In the genomic region with DNA sequence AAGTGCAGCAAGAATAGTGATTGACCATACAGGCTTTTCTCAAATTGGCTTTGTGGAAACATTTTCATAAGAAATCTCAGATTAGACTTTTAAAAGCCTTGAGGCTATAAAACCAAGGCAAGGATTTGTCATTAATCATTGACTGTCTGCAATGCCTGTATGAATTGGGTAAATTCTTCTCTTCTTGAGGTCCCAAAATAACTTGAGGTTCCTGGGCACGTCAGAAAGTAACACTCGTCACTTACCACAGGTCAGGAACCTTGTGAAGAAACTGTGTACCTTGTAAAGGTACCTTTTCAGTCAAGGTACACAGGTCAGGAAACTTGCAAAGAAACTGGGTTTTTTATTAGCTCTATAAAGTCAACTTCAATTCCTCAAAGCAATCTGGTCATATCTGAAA, we compare ENCODE assay signal across 28 cellular contexts.
"Had no signal": no experiment of that assay in that cellular context is flagged by ENCODE, and none has a peak within 500 bp of the region (broad histone marks: within the 10 kb centered on the region; RNA-seq: fewer than 3 reads in every experiment).

No MANE protein-coding gene starts in this region.

- H3K27me3 ChIP-seq: esophagus squamous epithelium, heart right ventricle, stomach, thyroid gland, upper lobe of left lung, vagina had no signal

- H3K4me1 ChIP-seq: esophagus squamous epithelium, stomach, upper lobe of left lung, vagina had no signal

- ATAC-seq: heart right ventricle; natural killer cell treated with Interleukin-12 subunit alpha and Interleukin-12 subunit beta and Interleukin-15 and Interleukin-18, amount 100 ng/mL, for 72 hours; right cardiac atrium; stimulated activated naive B cell treated with anti-CD40 and anti-IgM and Interleukin-4, amounts not matched to agents 10 μg/mL and 1 μg/mL and 100 μg/mL, for 72 hours had no signal

- H3K36me3 ChIP-seq: esophagus squamous epithelium, heart right ventricle, left ventricle myocardium inferior, stomach, thyroid gland, upper lobe of left lung, vagina, WERI-Rb-1 had no signal

- H3K4me3 ChIP-seq: esophagus squamous epithelium, heart right ventricle, left ventricle myocardium inferior, lung, stomach, thyroid gland, upper lobe of left lung, vagina had no signal

- H3K9me3 ChIP-seq: esophagus squamous epithelium, stomach, thyroid gland, upper lobe of left lung, vagina had no signal

- DNase-seq: activated CD4-positive, alpha-beta memory T cell treated with anti-CD3 and anti-CD28 coated beads for 36 hours; activated CD4-positive, alpha-beta T cell treated with anti-CD3 and anti-CD28 coated beads, Interleukin-2, amount 10 ng/mL, durations not matched to agents 24 days and 14 days; activated CD4-positive, CD25-positive, alpha-beta regulatory T cell treated with anti-CD3 and anti-CD28 coated beads, Interleukin-2, amount 50 U/mL, for 72 hours; activated CD8-positive, alpha-beta memory T cell treated with anti-CD3 and anti-CD28 coated beads, Interleukin-2, amount 50 U/mL, for 48 hours; activated gamma-delta T cell treated with Interleukin-2 at 50 U/mL for 16 hours; activated naive CD4-positive, alpha-beta T cell treated with anti-CD3 and anti-CD28 coated beads, Interleukin-2, amount 50 U/mL, for 16 hours; activated T-cell treated with anti-CD3 and anti-CD28 coated beads, Interleukin-2, amount 50 U/mL, for 24 hours; amniotic stem cell; caudate nucleus; esophagus squamous epithelium; foreskin melanocyte; heart right ventricle; left ventricle myocardium inferior; mesendoderm; right cardiac atrium; stimulated activated CD4-positive, alpha-beta T cell treated with anti-CD3 and anti-CD28 coated beads, Interleukin-15, amount 100 ng/mL, for 24 hours; stimulated activated CD4-positive, alpha-beta T cell treated with anti-CD3 and anti-CD28 coated beads, Interleukin-2, amount 100 ng/mL, for 24 hours; stimulated activated naive B cell treated with anti-CD40 and anti-IgM and Interleukin-4, amounts not matched to agents 10 μg/mL and 1 μg/mL and 100 μg/mL, for 72 hours; stomach; T-helper 9 cell; thyroid gland; upper lobe of left lung; WERI-Rb-1 had no signal

- H3K27ac ChIP-seq: esophagus squamous epithelium, heart right ventricle, left ventricle myocardium inferior, stomach, thyroid gland, upper lobe of left lung, vagina, WERI-Rb-1 had no signal

- FAIRE-seq: islet of Langerhans, TTC549 had no signal
